In the genomic region with DNA sequence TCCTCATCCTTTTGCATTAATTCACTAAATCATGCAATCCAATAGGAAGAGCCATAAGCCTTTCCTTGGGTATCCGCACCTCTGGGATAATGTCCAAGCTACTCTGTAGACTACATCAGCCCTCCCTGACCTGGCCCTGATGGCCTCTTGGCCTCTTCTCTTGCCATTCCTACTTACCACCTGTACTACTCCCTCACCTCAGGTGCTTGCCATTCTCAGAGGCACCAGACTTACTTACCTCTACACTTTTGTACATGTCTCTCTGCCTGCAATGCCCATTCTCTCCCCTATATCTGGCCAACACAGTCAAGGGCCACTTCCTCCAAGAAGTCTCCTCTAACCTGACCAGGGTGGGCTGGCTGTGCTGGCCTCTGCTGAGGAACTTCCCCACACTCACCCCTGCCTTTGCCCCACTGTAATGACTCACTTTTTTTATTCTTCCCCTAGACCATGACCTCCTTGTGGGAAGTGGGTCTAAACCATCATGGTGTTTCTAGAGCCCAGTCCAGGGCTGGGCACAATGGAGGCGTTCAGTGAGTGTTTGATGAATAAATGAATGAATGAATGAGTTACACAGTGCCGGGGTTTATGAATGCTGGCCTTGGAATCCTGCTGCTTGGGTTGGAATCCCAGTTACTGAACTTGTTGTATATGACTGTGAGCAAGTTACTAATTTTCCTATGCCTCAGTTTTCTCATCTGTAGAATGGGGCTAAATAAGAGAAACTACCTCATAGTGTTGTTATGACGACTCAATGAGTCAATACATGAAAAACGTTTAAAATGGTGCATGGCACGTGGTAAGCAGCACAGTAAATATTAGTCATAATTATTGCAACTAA, we compare ENCODE assay signal across 18 cellular contexts.
DNase-seq lines count a peak whose midpoint lies in the region; ATAC-seq, FAIRE-seq and TF ChIP-seq lines count a peak whose summit lies in the region.
"Had no signal": no experiment of that assay in that cellular context is flagged by ENCODE, and none has a peak within 500 bp of the region (broad histone marks: within the 10 kb centered on the region; RNA-seq: fewer than 3 reads in every experiment).

No MANE protein-coding gene starts in this region.

- TF ChIP-seq EP300 in K562 (IDR thresholded peaks at IDR 0.05; ENCODE audit: low read length), result no peak

- no peak overlapping the region for H3K4me2 ChIP-seq in K562 (ENCODE audit: insufficient read depth, low read length)
- H3K4me2 ChIP-seq: A549; BLaER1 treated with 17β-estradiol and CSF1 and Interleukin-3, amounts not matched to agents 10 nM and 100 nM had no signal

- no peak overlapping the region for H3K9ac ChIP-seq in K562 (ENCODE audit: insufficient read depth in 1 of 2, low read depth in 2 of 2, low read length in 2 of 2)
- H3K9ac ChIP-seq: BLaER1 treated with 17β-estradiol and CSF1 and Interleukin-3, amounts not matched to agents 10 nM and 100 nM had no signal

- intact Hi-C loops in K562 (cut with micrococcal nuclease), result loop anchor here (5.0 kb wide), 1 partner anchor 165 kb away; no protein-coding TSS in a partner anchor
- intact Hi-C loops in vagina (cut with DNase I), result no loop called here
- intact Hi-C loops in gastrocnemius medialis (cut with DNase I; ENCODE audit: low total_unique reads), result no loop called here

- in situ Hi-C loops in K562 (cut with MboI), result no loop called here
- in situ Hi-C loops in gastrocnemius medialis (cut with MboI; ENCODE audit: low sequenced_read_pairs in 4 of 4), result no loop called here

- H3K36me3 ChIP-seq in K562 (ENCODE audit: control insufficient read depth, insufficient read depth, low read length) (no peaks in the 10 kb centered on the region), vagina (no peaks in the 10 kb centered on the region), gastrocnemius medialis (no peaks in the 10 kb centered on the region)
- H3K36me3 ChIP-seq: BLaER1 treated with 17β-estradiol and CSF1 and Interleukin-3, amounts not matched to agents 10 nM and 100 nM had no signal

- POLR2A ChIA-PET in K562 (lab: Yijun Ruan, JAX), result no interaction called here

- H3K79me2 ChIP-seq in K562 (ENCODE audit: control insufficient read depth, insufficient read depth, low read length), result no peaks in the 10 kb centered on the region

- H3K27ac Mint-ChIP-seq in activated naive CD4-positive, alpha-beta T cell treated with anti-CD3 and anti-CD28 coated beads, Interleukin-2, amount 50 U/mL, for 72 hours, result no peak overlapping the region
- H3K27ac Mint-ChIP-seq: CD8-positive, alpha-beta T cell; H9 had no signal

- no peaks in the 10 kb centered on the region for H3K9me3 Mint-ChIP-seq in activated naive CD4-positive, alpha-beta T cell treated with anti-CD3 and anti-CD28 coated beads, Interleukin-2, amount 50 U/mL, for 72 hours
- H3K9me3 Mint-ChIP-seq: CD8-positive, alpha-beta T cell; H9 had no signal

- H3K27ac ChIP-seq in K562 (ENCODE audit: extremely low read depth, low read depth, low read length), result no peak overlapping the region
- H3K27ac ChIP-seq in vagina, result no peak overlapping the region
- no peak overlapping the region for H3K27ac ChIP-seq in gastrocnemius medialis
- H3K27ac ChIP-seq: A549; BLaER1 treated with 17β-estradiol and CSF1 and Interleukin-3, amounts not matched to agents 10 nM and 100 nM had no signal

- TF ChIP-seq POLR2A in K562 (conservative IDR thresholded peaks at IDR 0.05), result no peak
- no peak for TF ChIP-seq POLR2A in vagina (IDR thresholded peaks at IDR 0.05)
- TF ChIP-seq POLR2A in gastrocnemius medialis (IDR thresholded peaks at IDR 0.05), result no peak

- ATAC-seq in activated naive CD4-positive, alpha-beta T cell treated with anti-CD3 and anti-CD28 coated beads, Interleukin-2, amount 50 U/mL, for 72 hours, result peak; percentile 37 to 82
- ATAC-seq in K562 (no peak), left lobe of liver (no peak), GM21737 (IDR thresholded peaks at IDR 0.05; ENCODE audit: unreplicated experiment) (no peak), gastrocnemius medialis (no peak)
- ATAC-seq: A549; CD8-positive, alpha-beta T cell; PC-3 had no signal

- H4K20me1 ChIP-seq in K562 (replicated peaks; ENCODE audit: control insufficient read depth, insufficient read depth, low read length), result no peaks in the 10 kb centered on the region
- H4K20me1 ChIP-seq: BLaER1 treated with 17β-estradiol and CSF1 and Interleukin-3, amounts not matched to agents 10 nM and 100 nM had no signal

- H2AFZ ChIP-seq in K562 (ENCODE audit: low read depth, low read length), result no peak overlapping the region

- H3K4me3 ChIP-seq in K562 (no peak overlapping the region), vagina (no peak overlapping the region), gastrocnemius medialis (no peak overlapping the region)
- H3K4me3 ChIP-seq: A549; BLaER1 treated with 17β-estradiol and CSF1 and Interleukin-3, amounts not matched to agents 10 nM and 100 nM had no signal

- no peak for DNase-seq in activated naive CD4-positive, alpha-beta T cell treated with anti-CD3 and anti-CD28 coated beads, Interleukin-2, amount 50 U/mL, for 72 hours (ENCODE audit: low spot score in 2 of 2)
- DNase-seq in activated naive CD4-positive, alpha-beta T cell (lab: John Stamatoyannopoulos, UW), result no peak
- DNase-seq in K562 (ENCODE audit: extremely low read depth in 1 of 4, low spot score in 3 of 4) (no peak), left lobe of liver (ENCODE audit: low spot score) (peak; percentile 10), vagina (ENCODE audit: extremely low spot score in 2 of 2) (peak; percentile 52 to 82), gastrocnemius medialis (no peak)
- DNase-seq: DMS53, NCI-H1436, NCI-H1930, NCI-H226, NCI-H524, NCI-H82, PC-3 had no signal

- CTCF ChIA-PET in K562 (lab: Yijun Ruan, JAX; ENCODE audit: low intra/inter-chr PET ratio), result no interaction called here

- BruUV-seq in K562 (replicated peaks; lab: Mats Ljungman, UMichigan), result no TSS peak

- no peaks in the 10 kb centered on the region for H3K4me1 ChIP-seq in K562 (replicated peaks in 1 of 2; ENCODE audit: control insufficient read depth in 2 of 2, insufficient read depth in 2 of 2, low read length in 2 of 2)
- H3K4me1 ChIP-seq in vagina, result peaks cover 15% of the 10 kb centered on the region
- peaks cover 7 to 36% of the 10 kb centered on the region in 2 donors for H3K4me1 ChIP-seq in gastrocnemius medialis
- H3K4me1 ChIP-seq: A549 had no signal

- FAIRE-seq in K562 (lab: Jason Lieb, UNC), result no peak
- FAIRE-seq: A549 had no signal

- H3K9me3 ChIP-seq in K562 (replicated peaks; ENCODE audit: control insufficient read depth, insufficient read depth, low read depth, low read length) (no peaks in the 10 kb centered on the region), vagina (no peaks in the 10 kb centered on the region), gastrocnemius medialis (no peaks in the 10 kb centered on the region)
- H3K9me3 ChIP-seq: A549; BLaER1 treated with 17β-estradiol and CSF1 and Interleukin-3, amounts not matched to agents 10 nM and 100 nM had no signal

- 0% methylated on average over 6 of the region's 6 CpGs for WGBS in K562 (ENCODE audit: insufficient coverage, low coverage, missing lambda C conversion rate)

- H3K27me3 ChIP-seq in K562 (ENCODE audit: control insufficient read depth in 2 of 2, insufficient read depth in 2 of 2, low read length in 2 of 2) (peaks cover 2 to 21% of the 10 kb centered on the region in 2 experiments; a peak in 1 of 5 replicates), vagina (no peaks in the 10 kb centered on the region), gastrocnemius medialis (no peaks in the 10 kb centered on the region)
- H3K27me3 ChIP-seq: BLaER1 treated with 17β-estradiol and CSF1 and Interleukin-3, amounts not matched to agents 10 nM and 100 nM had no signal

- no peaks in the 10 kb centered on the region for H3K36me3 Mint-ChIP-seq in activated naive CD4-positive, alpha-beta T cell treated with anti-CD3 and anti-CD28 coated beads, Interleukin-2, amount 50 U/mL, for 72 hours
- H3K36me3 Mint-ChIP-seq: CD8-positive, alpha-beta T cell had no signal

- TF ChIP-seq RAD21 in K562 (CRISPR knock-in tag; conservative IDR thresholded peaks at IDR 0.05 in 1 of 2, IDR thresholded peaks at IDR 0.05 in 1 of 2), result no peak

- no peak for TF ChIP-seq CTCF in K562 (IDR thresholded peaks at IDR 0.05 in 2 of 3, conservative IDR thresholded peaks at IDR 0.05 in 1 of 3; ENCODE audit: insufficient read depth in 2 of 3, low read depth in 1 of 3, low read length in 3 of 3)
- TF ChIP-seq CTCF in vagina (IDR thresholded peaks at IDR 0.05), result no peak
- TF ChIP-seq CTCF in gastrocnemius medialis (IDR thresholded peaks at IDR 0.05 in 4 of 5, conservative IDR thresholded peaks at IDR 0.05 in 1 of 5), result no peak

- H3K9me1 ChIP-seq in K562 (ENCODE audit: control insufficient read depth, insufficient read depth, low read length), result no peaks in the 10 kb centered on the region

TF ChIP-seq in K562, 482 proteins besides CTCF, POLR2A, EP300 and RAD21 (continues in another document):
- TF ChIP-seq BCOR (IDR thresholded peaks at IDR 0.05) (peak; percentile 48; the same call in 1 of the 2 replicates), ZC3H4 (CRISPR knock-in tag; IDR thresholded peaks at IDR 0.05; ENCODE audit: borderline replicate concordance) (no peak), RBM25 (IDR thresholded peaks at IDR 0.05; ENCODE audit: low read depth, low read length, severe bottlenecking) (peak; percentile 85), EHMT2 (IDR thresholded peaks at IDR 0.05) (no peak), ZNF830 (CRISPR knock-in tag; IDR thresholded peaks at IDR 0.05) (no peak), ZNF24 (IDR thresholded peaks at IDR 0.05) (peak; percentile 69), SMAD4 (CRISPR knock-in tag; conservative IDR thresholded peaks at IDR 0.05) (no peak), HDAC8 (tag; IDR thresholded peaks at IDR 0.05) (no peak), FOXA3 (CRISPR knock-in tag; conservative IDR thresholded peaks at IDR 0.05 in 1 of 2, IDR thresholded peaks at IDR 0.05 in 1 of 2) (no peak)

Comparison
In these comparisons a context has a peak if more than half of its experiments do, and no peak if none do; other contexts are left out.
1. ATAC-seq: peak in activated naive CD4-positive, alpha-beta T cell treated with anti-CD3 and anti-CD28 coated beads, Interleukin-2, amount 50 U/mL, for 72 hours (2 of 2); none in K562 (single experiment), left lobe of liver (single experiment), GM21737 (single experiment) and gastrocnemius medialis (0 of 2).
2. DNase-seq: peak in left lobe of liver (single experiment) and vagina (2 of 2); none in activated naive CD4-positive, alpha-beta T cell treated with anti-CD3 and anti-CD28 coated beads, Interleukin-2, amount 50 U/mL, for 72 hours (0 of 2), activated naive CD4-positive, alpha-beta T cell (0 of 4), K562 (0 of 4) and gastrocnemius medialis (0 of 2).